12 cellular contexts compared by ENCODE assay signal in genomic region chr10:86972613-86973380, GRCh38. TPM values are rescaled to one million over a fixed set of nuclear protein-coding genes. Genes with fewer than 3 reads are reported as not detected.
DNase-seq lines count a peak whose midpoint lies in the region; ATAC-seq and TF ChIP-seq lines count a peak whose summit lies in the region.
"Had no signal": no experiment of that assay in that cellular context is flagged by ENCODE, and none has a peak within 500 bp of the region (broad histone marks: within the 10 kb centered on the region; RNA-seq: fewer than 3 reads in every experiment).

No MANE protein-coding gene starts in this region.

- peak overlapping the region; percentile 2 for H3K27ac Mint-ChIP-seq in CD8-positive, alpha-beta T cell

- no peak for TF ChIP-seq EP300 in sigmoid colon (IDR thresholded peaks at IDR 0.05)

- peaks cover 36% of the 10 kb centered on the region for H3K4me1 ChIP-seq in CD8-positive, alpha-beta T cell (ENCODE audit: insufficient read depth, low read length)
- H3K4me1 ChIP-seq in foreskin keratinocyte (peaks cover 19% of the 10 kb centered on the region), sigmoid colon (peaks cover 0 to 39% (median 33%) of the 10 kb centered on the region in 4 donors)

- POLR2A ChIA-PET in CD8-positive, alpha-beta T cell (lab: Charles Lee), result no interaction called here
- POLR2A ChIA-PET in RWPE1 (lab: Yijun Ruan, JAX; ENCODE audit: low non-redundant PET), result no interaction called here

- no peaks in the 10 kb centered on the region for H3K9me3 Mint-ChIP-seq in CD8-positive, alpha-beta T cell

- H3K4me3 Mint-ChIP-seq in CD8-positive, alpha-beta T cell, result peak overlapping the region; percentile 53

- no peaks in the 10 kb centered on the region for H3K36me3 ChIP-seq in CD8-positive, alpha-beta T cell (ENCODE audit: insufficient read depth, low read length)
- no peaks in the 10 kb centered on the region for H3K36me3 ChIP-seq in sigmoid colon

- CTCF ChIA-PET in CD8-positive, alpha-beta T cell (lab: Charles Lee), result no interaction called here
- CTCF ChIA-PET in RWPE1 (lab: Yijun Ruan, JAX), result no interaction called here

- H3K27ac ChIP-seq in CD8-positive, alpha-beta T cell (ENCODE audit: low read depth, low read length), result no peak overlapping the region
- peak overlapping the region; percentile 100 for H3K27ac ChIP-seq in RWPE1
- H3K27ac ChIP-seq in foreskin keratinocyte, result peak overlapping the region; percentile 100
- H3K27ac ChIP-seq in sigmoid colon, result peak overlapping the region; percentile 94 to 98 (median 96)
- H3K27ac ChIP-seq: SK-N-MC had no signal

- peaks cover 25% of the 10 kb centered on the region for H3K4me1 Mint-ChIP-seq in CD8-positive, alpha-beta T cell (ENCODE audit: low read depth)

- H3K36me3 Mint-ChIP-seq in CD8-positive, alpha-beta T cell, result no peaks in the 10 kb centered on the region

- DNase-seq in CD8-positive, alpha-beta T cell, result peak in 1 of 7 experiments; percentile 47
- DNase-seq in RWPE1 (ENCODE audit: low spot score), result no peak
- DNase-seq in foreskin keratinocyte, result no peak
- DNase-seq in sigmoid colon, result no peak
- no peak for DNase-seq in globus pallidus (ENCODE audit: low spot score)
- no peak for DNase-seq in activated CD4-positive, CD25-positive, alpha-beta regulatory T cell (lab: John Stamatoyannopoulos, UW)

- H3K27me3 ChIP-seq in CD8-positive, alpha-beta T cell (ENCODE audit: insufficient read depth, low read length), result no peaks in the 10 kb centered on the region
- H3K27me3 ChIP-seq in foreskin keratinocyte (no peaks in the 10 kb centered on the region), sigmoid colon (no peaks in the 10 kb centered on the region)

- no peaks in the 10 kb centered on the region for H3K9me3 ChIP-seq in CD8-positive, alpha-beta T cell (ENCODE audit: low read length)
- no peaks in the 10 kb centered on the region for H3K9me3 ChIP-seq in sigmoid colon

- H3K4me3 ChIP-seq in CD8-positive, alpha-beta T cell (ENCODE audit: low read depth, low read length), result no peak overlapping the region
- H3K4me3 ChIP-seq in sigmoid colon, result no peak overlapping the region
- H3K4me3 ChIP-seq: SK-N-MC had no signal

- no peak for TF ChIP-seq CTCF in CD8-positive, alpha-beta T cell (IDR thresholded peaks at IDR 0.05)
- TF ChIP-seq CTCF in RWPE1 (conservative IDR thresholded peaks at IDR 0.05; ENCODE audit: low read depth) (no peak), foreskin keratinocyte (conservative IDR thresholded peaks at IDR 0.05) (no peak), sigmoid colon (IDR thresholded peaks at IDR 0.05) (no peak)

- WGBS in sigmoid colon, 2 donors, result 85 to 92% methylated on average over 11 of the region's 11 CpGs

- no peak for ATAC-seq in CD8-positive, alpha-beta T cell
- ATAC-seq in foreskin keratinocyte, result no peak
- no peak for ATAC-seq in GM19324 (IDR thresholded peaks at IDR 0.05; ENCODE audit: low FRiP score, unreplicated experiment)
- ATAC-seq in HG03442 (IDR thresholded peaks at IDR 0.05; ENCODE audit: unreplicated experiment), result no peak

- no peak for TF ChIP-seq POLR2A in sigmoid colon (IDR thresholded peaks at IDR 0.05)

- intact Hi-C loops in CD8-positive, alpha-beta T cell (cut with DNase I, micrococcal nuclease), result loop anchor here (2.0 to 10.0 kb wide), 5 partner anchors 122 to 448 kb away; partner anchors contain the start of genes BMPR1A (in 2 of the 2), GLUD1 (in 1 of the 2), SHLD2 (in 1 of the 2) and WAPL (in 1 of the 2)
- intact Hi-C loops in sigmoid colon (cut with DNase I), result loop anchor here (10.0 kb wide), 1 partner anchor 568 kb away; no protein-coding TSS in a partner anchor

- H3K27me3 Mint-ChIP-seq in CD8-positive, alpha-beta T cell (ENCODE audit: low read depth), result no peaks in the 10 kb centered on the region

RNA-seq across cellular contexts. Expression of gene ADIRF, which starts 4.5 kb away (rescaled TPM):
- total RNA-seq in CD8-positive, alpha-beta T cell, result not detected
- total RNA-seq in foreskin keratinocyte (84.3 and 107 TPM in 2 replicates), sigmoid colon (10 to 100 TPM; 45.3 to 98.1 (median 67.1) TPM)
- polyA plus RNA-seq in foreskin keratinocyte (96.5 and 140 TPM in 2 replicates), sigmoid colon (100 to 1,000 TPM; 112 to 157 (median 118) TPM)

RNA-seq across cellular contexts. Expression of gene SNCG, which starts 14.4 kb away (rescaled TPM):
- total RNA-seq in CD8-positive, alpha-beta T cell, result not detected
- total RNA-seq in foreskin keratinocyte (1.5 and 1.7 TPM in 2 replicates), sigmoid colon (10 to 100 TPM; 24.2 to 55.0 (median 38.4) TPM)
- polyA plus RNA-seq in foreskin keratinocyte (2.1 and 2.7 TPM in 2 replicates), sigmoid colon (10 to 100 TPM in 2 of 3 donors, 1 to 10 TPM in 1; 4.6 to 24.0 (median 11.4) TPM)

RNA-seq across cellular contexts. Expression of gene MMRN2, which starts 15.4 kb away (rescaled TPM):
- 1 to 10 TPM in 1 of 2 experiments, not detected in 1; 1.4 TPM for total RNA-seq in CD8-positive, alpha-beta T cell
- total RNA-seq in foreskin keratinocyte, result 6.2 and 11.1 TPM in 2 replicates
- polyA plus RNA-seq in foreskin keratinocyte, result 2.8 and 4.9 TPM in 2 replicates
- total RNA-seq in sigmoid colon, result 10 to 100 TPM in 3 of 4 donors, 1 to 10 TPM in 1; 8.6 to 23.3 (median 14.1) TPM
- polyA plus RNA-seq in sigmoid colon, result 1 to 10 TPM in 2 of 3 donors, under 1 TPM in 1; 0.92 to 6.5 (median 1.8) TPM

RNA-seq across cellular contexts. Expression of gene FAM25A, which starts 47.3 kb away (rescaled TPM):
- total RNA-seq in CD8-positive, alpha-beta T cell, result not detected
- total RNA-seq in foreskin keratinocyte (0.56 TPM in 1 of 2 replicates, not detected in the other), sigmoid colon (not detected)
- polyA plus RNA-seq in foreskin keratinocyte (1.00 and 1.4 TPM in 2 replicates), sigmoid colon (not detected)
- total RNA-seq: cerebellum, fibroblast of villous mesenchyme, liver had no signal
- polyA plus RNA-seq: liver had no signal

Comparison
In these comparisons a context has a peak if more than half of its experiments do, and no peak if none do; other contexts are left out.
1. RNA of gene ADIRF, which starts 4.5 kb away (total RNA-seq): 84.3 to 107 TPM in foreskin keratinocyte and 45.3 to 98.1 TPM in sigmoid colon; not detected in CD8-positive, alpha-beta T cell; every median in the first group is over 10 times any median in the second.